In the genomic region with DNA sequence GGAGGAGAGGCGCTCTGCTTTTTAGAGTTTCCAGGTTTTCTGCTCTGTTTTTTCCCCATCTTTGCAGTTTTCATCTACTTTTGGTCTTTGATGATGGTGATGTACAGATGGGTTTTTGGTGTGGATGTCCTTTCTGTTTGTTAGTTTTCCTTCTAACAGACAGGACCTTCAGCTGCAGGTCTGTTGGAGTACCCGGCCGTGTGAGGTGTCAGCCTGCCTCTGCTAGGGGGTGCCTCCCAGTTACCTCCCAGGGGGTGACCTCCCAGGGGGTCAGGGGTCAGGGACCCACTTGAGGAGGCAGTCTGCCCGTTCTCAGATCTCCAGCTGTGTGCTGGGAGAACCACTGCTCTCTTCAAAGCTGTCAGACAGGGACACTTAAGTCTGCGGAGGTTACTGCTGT, we compare ENCODE assay signal across 4 cellular contexts. TPM values are rescaled to one million over a fixed set of nuclear protein-coding genes. Genes with fewer than 3 reads are reported as not detected.
"Had no signal": no experiment of that assay in that cellular context is flagged by ENCODE, and none has a peak within 500 bp of the region (broad histone marks: within the 10 kb centered on the region; RNA-seq: fewer than 3 reads in every experiment).

No MANE protein-coding gene starts in this region.

RNA-seq across cellular contexts. Expression of a gene that starts 22.5 kb away (rescaled TPM):
- total RNA-seq: HT-29 had no signal
- polyA plus RNA-seq: IgD-negative memory B cell, IMR-90, K562 had no signal
